ENCODE assay signal across 10 cellular contexts in the genomic region with DNA sequence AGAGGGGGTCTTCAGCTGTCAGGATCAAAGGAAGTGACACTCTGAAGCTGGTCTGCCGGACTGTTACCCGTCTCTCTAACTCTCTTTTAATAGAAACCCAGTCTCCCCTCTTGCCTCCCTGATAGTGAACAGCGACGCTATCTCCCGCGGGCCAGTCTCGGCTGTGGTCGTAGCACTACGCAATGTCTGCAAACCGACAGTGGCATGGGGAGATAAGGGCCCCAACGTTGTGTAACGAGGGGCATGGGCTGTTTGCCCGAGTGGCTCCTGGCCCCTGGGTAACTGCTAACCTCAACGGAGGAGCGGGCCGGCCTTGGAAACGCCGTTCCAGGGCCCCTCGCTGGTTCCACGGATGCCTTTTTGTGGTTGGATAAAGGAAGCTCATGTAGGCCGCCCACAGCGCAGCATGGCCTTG. TPM values are rescaled to one million over a fixed set of nuclear protein-coding genes. Genes with fewer than 3 reads are reported as not detected.
DNase-seq lines count a peak whose midpoint lies in the region; ATAC-seq and TF ChIP-seq lines count a peak whose summit lies in the region.
"Had no signal": no experiment of that assay in that cellular context is flagged by ENCODE, and none has a peak within 500 bp of the region (broad histone marks: within the 10 kb centered on the region; RNA-seq: fewer than 3 reads in every experiment).

No MANE protein-coding gene starts in this region.

- H3K36me3 ChIP-seq in BLaER1 (no peaks in the 10 kb centered on the region), ovary (no peaks in the 10 kb centered on the region)

- peak overlapping the region; percentile 69 for H3K4me2 ChIP-seq in BLaER1

- no peaks in the 10 kb centered on the region for H3K27me3 ChIP-seq in BLaER1
- H3K27me3 ChIP-seq in dorsolateral prefrontal cortex: no peaks in the 10 kb centered on the region
- no peaks in the 10 kb centered on the region for H3K27me3 ChIP-seq in ovary

- H3K9me3 ChIP-seq in BLaER1 (no peaks in the 10 kb centered on the region), ovary (no peaks in the 10 kb centered on the region)

- ATAC-seq in SK-N-SH treated with all-trans-retinoic acid at 6 μM for 48 hours (no peak), GM19452 (IDR thresholded peaks at IDR 0.05; ENCODE audit: unreplicated experiment) (no peak)

- H3K4me3 ChIP-seq in BLaER1 (no peak overlapping the region), dorsolateral prefrontal cortex (peak overlapping the region in 24 of 59 donors; percentile 0 to 34 (median 24)), ovary (no peak overlapping the region)

- H4K20me1 ChIP-seq in BLaER1: no peaks in the 10 kb centered on the region

- TF ChIP-seq EP300 in ovary (IDR thresholded peaks at IDR 0.05): no peak

- DNase-seq in NOMO-1 treated with dmso at 0.1 percent for 144 hours (lab: John Stamatoyannopoulos, UW; ENCODE audit: unreplicated experiment): peak; percentile 86
- peak in 1 of 10 donors; percentile 41 for DNase-seq in dorsolateral prefrontal cortex
- DNase-seq in ovary: peak in 4 of 5 donors; percentile 62 to 83 (median 70)
- DNase-seq in activated CD4-positive, alpha-beta T cell treated with anti-CD3 and anti-CD28 coated beads, Interleukin-2, amount 50 U/mL, for 48 hours: no peak
- no peak for DNase-seq in posterior vena cava (ENCODE audit: low spot score)

- intact Hi-C loops in dorsolateral prefrontal cortex (cut with DNase I): no loop called here
- intact Hi-C loops in ovary (cut with DNase I): loop anchor here in 2 of 4 donors (5.0 kb wide), 2 partner anchors 80 to 90 kb away; no protein-coding TSS in a partner anchor
- intact Hi-C loops in posterior vena cava (cut with DNase I): no loop called here

- no peak overlapping the region for H3K9ac ChIP-seq in BLaER1

- WGBS in ovary, 3 donors: 19 to 64% (median 28%) methylated on average over 22 of the region's 22 CpGs

- TF ChIP-seq CTCF in dorsolateral prefrontal cortex (IDR thresholded peaks at IDR 0.05 in 54 of 56, conservative IDR thresholded peaks at IDR 0.05 in 2 of 56; ENCODE audit: low read depth in 1 of 56, partially characterized antibody in 56 of 56) (no peak), ovary (IDR thresholded peaks at IDR 0.05) (no peak)

- H3K4me1 ChIP-seq in BLaER1: peaks cover 40% of the 10 kb centered on the region
- peaks cover 41% of the 10 kb centered on the region for H3K4me1 ChIP-seq in ovary (ENCODE audit: insufficient read depth)

- no peak overlapping the region for H3K27ac ChIP-seq in BLaER1
- peak overlapping the region in 50 of 59 donors; percentile 2 to 93 (median 61) for H3K27ac ChIP-seq in dorsolateral prefrontal cortex
- peak overlapping the region; percentile 54 to 69 for H3K27ac ChIP-seq in ovary
- H3K27ac ChIP-seq: epithelial cell of prostate had no signal

- no peak for TF ChIP-seq POLR2A in ovary (IDR thresholded peaks at IDR 0.05)

TF ChIP-seq in SK-N-SH treated with all-trans-retinoic acid at 6 μM for 48 hours, 23 proteins besides CTCF, POLR2A, EP300 and RAD21 (continues in another document):
- TF ChIP-seq ESRRG (CRISPR knock-in tag; IDR thresholded peaks at IDR 0.05) (no peak), ZNF8 (CRISPR knock-in tag; IDR thresholded peaks at IDR 0.05) (no peak), TOX (CRISPR knock-in tag; IDR thresholded peaks at IDR 0.05; ENCODE audit: borderline replicate concordance) (no peak), PATZ1 (CRISPR knock-in tag; IDR thresholded peaks at IDR 0.05; ENCODE audit: borderline replicate concordance) (no peak), OSR1 (CRISPR knock-in tag; IDR thresholded peaks at IDR 0.05) (no peak), BACH2 (CRISPR knock-in tag; IDR thresholded peaks at IDR 0.05; ENCODE audit: borderline replicate concordance) (no peak), CSDC2 (CRISPR knock-in tag; IDR thresholded peaks at IDR 0.05) (no peak), ISL1 (CRISPR knock-in tag; IDR thresholded peaks at IDR 0.05) (no peak), RARB (CRISPR knock-in tag; IDR thresholded peaks at IDR 0.05) (no peak), ZNF565 (CRISPR knock-in tag; conservative IDR thresholded peaks at IDR 0.05; ENCODE audit: low read depth) (no peak), ARNTL (CRISPR knock-in tag; IDR thresholded peaks at IDR 0.05; ENCODE audit: borderline replicate concordance, low read depth) (no peak)
- TF ChIP-seq, protein P1, sequence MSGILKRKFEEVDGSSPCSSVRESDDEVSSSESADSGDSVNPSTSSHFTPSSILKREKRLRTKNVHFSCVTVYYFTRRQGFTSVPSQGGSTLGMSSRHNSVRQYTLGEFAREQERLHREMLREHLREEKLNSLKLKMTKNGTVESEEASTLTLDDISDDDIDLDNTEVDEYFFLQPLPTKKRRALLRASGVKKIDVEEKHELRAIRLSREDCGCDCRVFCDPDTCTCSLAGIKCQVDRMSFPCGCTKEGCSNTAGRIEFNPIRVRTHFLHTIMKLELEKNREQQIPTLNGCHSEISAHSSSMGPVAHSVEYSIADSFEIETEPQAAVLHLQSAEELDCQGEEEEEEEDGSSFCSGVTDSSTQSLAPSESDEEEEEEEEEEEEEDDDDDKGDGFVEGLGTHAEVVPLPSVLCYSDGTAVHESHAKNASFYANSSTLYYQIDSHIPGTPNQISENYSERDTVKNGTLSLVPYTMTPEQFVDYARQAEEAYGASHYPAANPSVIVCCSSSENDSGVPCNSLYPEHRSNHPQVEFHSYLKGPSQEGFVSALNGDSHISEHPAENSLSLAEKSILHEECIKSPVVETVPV (CRISPR knock-in tag; IDR thresholded peaks at IDR 0.05): no peak
- TF ChIP-seq, protein P2, sequence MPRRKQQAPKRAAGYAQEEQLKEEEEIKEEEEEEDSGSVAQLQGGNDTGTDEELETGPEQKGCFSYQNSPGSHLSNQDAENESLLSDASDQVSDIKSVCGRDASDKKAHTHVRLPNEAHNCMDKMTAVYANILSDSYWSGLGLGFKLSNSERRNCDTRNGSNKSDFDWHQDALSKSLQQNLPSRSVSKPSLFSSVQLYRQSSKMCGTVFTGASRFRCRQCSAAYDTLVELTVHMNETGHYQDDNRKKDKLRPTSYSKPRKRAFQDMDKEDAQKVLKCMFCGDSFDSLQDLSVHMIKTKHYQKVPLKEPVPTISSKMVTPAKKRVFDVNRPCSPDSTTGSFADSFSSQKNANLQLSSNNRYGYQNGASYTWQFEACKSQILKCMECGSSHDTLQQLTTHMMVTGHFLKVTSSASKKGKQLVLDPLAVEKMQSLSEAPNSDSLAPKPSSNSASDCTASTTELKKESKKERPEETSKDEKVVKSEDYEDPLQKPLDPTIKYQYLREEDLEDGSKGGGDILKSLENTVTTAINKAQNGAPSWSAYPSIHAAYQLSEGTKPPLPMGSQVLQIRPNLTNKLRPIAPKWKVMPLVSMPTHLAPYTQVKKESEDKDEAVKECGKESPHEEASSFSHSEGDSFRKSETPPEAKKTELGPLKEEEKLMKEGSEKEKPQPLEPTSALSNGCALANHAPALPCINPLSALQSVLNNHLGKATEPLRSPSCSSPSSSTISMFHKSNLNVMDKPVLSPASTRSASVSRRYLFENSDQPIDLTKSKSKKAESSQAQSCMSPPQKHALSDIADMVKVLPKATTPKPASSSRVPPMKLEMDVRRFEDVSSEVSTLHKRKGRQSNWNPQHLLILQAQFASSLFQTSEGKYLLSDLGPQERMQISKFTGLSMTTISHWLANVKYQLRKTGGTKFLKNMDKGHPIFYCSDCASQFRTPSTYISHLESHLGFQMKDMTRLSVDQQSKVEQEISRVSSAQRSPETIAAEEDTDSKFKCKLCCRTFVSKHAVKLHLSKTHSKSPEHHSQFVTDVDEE (CRISPR knock-in tag; IDR thresholded peaks at IDR 0.05): no peak
- TF ChIP-seq, protein P3, sequence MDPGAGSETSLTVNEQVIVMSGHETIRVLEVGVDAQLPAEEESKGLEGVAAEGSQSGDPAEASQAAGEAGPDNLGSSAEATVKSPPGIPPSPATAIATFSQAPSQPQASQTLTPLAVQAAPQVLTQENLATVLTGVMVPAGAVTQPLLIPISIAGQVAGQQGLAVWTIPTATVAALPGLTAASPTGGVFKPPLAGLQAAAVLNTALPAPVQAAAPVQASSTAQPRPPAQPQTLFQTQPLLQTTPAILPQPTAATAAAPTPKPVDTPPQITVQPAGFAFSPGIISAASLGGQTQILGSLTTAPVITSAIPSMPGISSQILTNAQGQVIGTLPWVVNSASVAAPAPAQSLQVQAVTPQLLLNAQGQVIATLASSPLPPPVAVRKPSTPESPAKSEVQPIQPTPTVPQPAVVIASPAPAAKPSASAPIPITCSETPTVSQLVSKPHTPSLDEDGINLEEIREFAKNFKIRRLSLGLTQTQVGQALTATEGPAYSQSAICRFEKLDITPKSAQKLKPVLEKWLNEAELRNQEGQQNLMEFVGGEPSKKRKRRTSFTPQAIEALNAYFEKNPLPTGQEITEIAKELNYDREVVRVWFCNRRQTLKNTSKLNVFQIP (CRISPR knock-in tag; IDR thresholded peaks at IDR 0.05; ENCODE audit: borderline replicate concordance, low read depth): no peak

RNA-seq across cellular contexts. Expression of gene ZBTB16, which starts 23.3 kb away (rescaled TPM):
- 100 to 1,000 TPM in 118 of 120 experiments, 10 to 100 TPM in 2; 78.3 to 259 (median 179) TPM for total RNA-seq in dorsolateral prefrontal cortex
- total RNA-seq in ovary: 100 to 1,000 TPM in 3 of 7 donors, 10 to 100 TPM in 4; 12.7 to 160 (median 94.6) TPM
- 10 to 100 TPM; 20.0 to 41.4 TPM for polyA plus RNA-seq in ovary
- 100 to 1,000 TPM; 188 to 208 TPM for total RNA-seq in posterior vena cava
- total RNA-seq: SK-MEL-5 had no signal

Comparison
In these comparisons a context has a peak if more than half of its experiments do, and no peak if none do; other contexts are left out.
1. DNase-seq: peak in NOMO-1 treated with dmso at 0.1 percent for 144 hours (single experiment) and ovary (4 of 5); none in activated CD4-positive, alpha-beta T cell treated with anti-CD3 and anti-CD28 coated beads, Interleukin-2, amount 50 U/mL, for 48 hours (0 of 2) and posterior vena cava (single experiment).